In genomic region chr3:129628169-129628522, GRCh38 we compare ENCODE assay signal across 9 cellular contexts. TPM values are rescaled to one million over a fixed set of nuclear protein-coding genes. Genes with fewer than 3 reads are reported as not detected.
DNase-seq lines count a peak whose midpoint lies in the region; ATAC-seq and TF ChIP-seq lines count a peak whose summit lies in the region.
"Had no signal": no experiment of that assay in that cellular context is flagged by ENCODE, and none has a peak within 500 bp of the region (broad histone marks: within the 10 kb centered on the region; RNA-seq: fewer than 3 reads in every experiment).

No MANE protein-coding gene starts in this region.

- no peaks in the 10 kb centered on the region for H3K9me2 ChIP-seq in DOHH2 (replicated peaks; ENCODE audit: control insufficient read depth, low read length)

- TF ChIP-seq CTCF in DOHH2 (IDR thresholded peaks at IDR 0.05; ENCODE audit: low read depth, low read length, poor library complexity, severe bottlenecking): no peak
- 0 out of 2 replicates have a peak, but pooled peaks have one; percentile 28 for TF ChIP-seq CTCF in VCaP (conservative IDR thresholded peaks at IDR 0.05)
- no peak for TF ChIP-seq CTCF in fibroblast of pulmonary artery (IDR thresholded peaks at IDR 0.05; ENCODE audit: low read length, missing control alignments)
- no peak for TF ChIP-seq CTCF in progenitor cell of endocrine pancreas (IDR thresholded peaks at IDR 0.05; ENCODE audit: unreplicated experiment)

- no peak for ATAC-seq in HG03196 (IDR thresholded peaks at IDR 0.05; ENCODE audit: unreplicated experiment)

- no peaks in the 10 kb centered on the region for H3K36me3 Mint-ChIP-seq in progenitor cell of endocrine pancreas (ENCODE audit: insufficient read depth)

- intact Hi-C loops in head of caudate nucleus (cut with DNase I): loop anchor here (10.0 kb wide), 1 partner anchor 133 kb away; no protein-coding TSS in a partner anchor

- DNase-seq in fibroblast of pulmonary artery (ENCODE audit: low read depth) (no peak), progenitor cell of endocrine pancreas (ENCODE audit: low spot score, unreplicated experiment) (no peak), NCI-H1436 treated with DMSO at 0.1 percent for 48 hours (lab: John Stamatoyannopoulos, UW) (no peak), head of caudate nucleus (no peak), C1 segment of cervical spinal cord (lab: John Stamatoyannopoulos, UW) (no peak)
- DNase-seq: activated gamma-delta T cell had no signal

- peaks cover 18% of the 10 kb centered on the region for H3K4me1 Mint-ChIP-seq in progenitor cell of endocrine pancreas (ENCODE audit: low read depth)

- H4K20me1 ChIP-seq in DOHH2 (ENCODE audit: control insufficient read depth, insufficient read depth, low read depth, low read length): no peaks in the 10 kb centered on the region

- H3K27ac ChIP-seq in DOHH2 (ENCODE audit: low read depth, low read length) (no peak overlapping the region), VCaP (no peak overlapping the region)

- H3K27me3 ChIP-seq in DOHH2 (ENCODE audit: control insufficient read depth, low read length): peaks cover 7% of the 10 kb centered on the region; the same call in 1 of the 2 replicates

- no peaks in the 10 kb centered on the region for H3F3A ChIP-seq in DOHH2 (ENCODE audit: control insufficient read depth, insufficient read depth)

- H3K27ac Mint-ChIP-seq in progenitor cell of endocrine pancreas: peak overlapping the region; percentile 98

- peak overlapping the region; percentile 79 for H3K4me2 ChIP-seq in DOHH2 (ENCODE audit: low read length)

- no peaks in the 10 kb centered on the region for H3K27me3 Mint-ChIP-seq in progenitor cell of endocrine pancreas

- no peaks in the 10 kb centered on the region for H3K9me3 ChIP-seq in DOHH2 (ENCODE audit: control insufficient read depth, insufficient read depth, low read length)

- H3K9me3 Mint-ChIP-seq in progenitor cell of endocrine pancreas (ENCODE audit: low read depth): no peaks in the 10 kb centered on the region

- no peaks in the 10 kb centered on the region for H3K36me3 ChIP-seq in DOHH2 (ENCODE audit: control insufficient read depth, low read length)

- H3K79me2 ChIP-seq in DOHH2 (ENCODE audit: control insufficient read depth, low read length): no peaks in the 10 kb centered on the region

- peak overlapping the region; percentile 84 for H3K4me3 Mint-ChIP-seq in progenitor cell of endocrine pancreas (ENCODE audit: low read depth)

- H3K4me3 ChIP-seq in DOHH2 (ENCODE audit: low read length) (peak overlapping the region; percentile 77), fibroblast of pulmonary artery (replicated peaks; ENCODE audit: low read depth, low read length) (peak overlapping the region; percentile 42)

- peaks cover 25% of the 10 kb centered on the region for H3K4me1 ChIP-seq in DOHH2 (ENCODE audit: control insufficient read depth, low read length)

RNA-seq across cellular contexts. Expression of gene PLXND1, which starts 21.7 kb away (rescaled TPM):
- total RNA-seq in progenitor cell of endocrine pancreas: 17.6 and 18.0 TPM in 2 replicates
